Comparison of ENCODE assay signal across 8 cellular contexts in genomic region chr20:1392693-1393506, GRCh38. TPM values are rescaled to one million over a fixed set of nuclear protein-coding genes. Genes with fewer than 3 reads are reported as not detected.
DNase-seq lines count a peak whose midpoint lies in the region; ATAC-seq lines count a peak whose summit lies in the region.

TSS of gene FKBP1A (minus strand) at chr20:1393054. CDS start at chr20:1392998, 56 bp downstream.

- ATAC-seq in HG03439 (IDR thresholded peaks at IDR 0.05; ENCODE audit: unreplicated experiment): peak; percentile 90

- peak; percentile 99 for DNase-seq in AG20443 (ENCODE audit: low spot score)
- peak; percentile 84 for DNase-seq in GM19238 (ENCODE audit: insufficient read length, low spot score)
- DNase-seq in NCI-H510A (lab: John Stamatoyannopoulos, UW): peak; percentile 94
- DNase-seq in activated CD4-positive, alpha-beta T cell treated with anti-CD3 and anti-CD28 coated beads for 1 hour: peak; percentile 89
- peak; percentile 92 for DNase-seq in cerebellum (ENCODE audit: low spot score)
- DNase-seq in kidney glomerular epithelial cell (lab: John Stamatoyannopoulos, UW): peak; percentile 70
- peak; percentile 78 to 79 for DNase-seq in stimulated activated CD4-positive, alpha-beta T cell treated with anti-CD3 and anti-CD28 coated beads, Interleukin-1b, Interleukin-23, amount 100 ng/mL, for 1 hour (ENCODE audit: low read depth in 2 of 2)

RNA-seq across cellular contexts. Expression of gene FKBP1A, which starts in this region (rescaled TPM):
- total RNA-seq in cerebellum: 73.8 TPM

Comparison
In these comparisons a context has a peak if more than half of its experiments do, and no peak if none do; other contexts are left out.
1. Peak in every context shown above with its lines: DNase-seq and ATAC-seq.